Comparison of ENCODE assay signal across 26 cellular contexts in the genomic region with DNA sequence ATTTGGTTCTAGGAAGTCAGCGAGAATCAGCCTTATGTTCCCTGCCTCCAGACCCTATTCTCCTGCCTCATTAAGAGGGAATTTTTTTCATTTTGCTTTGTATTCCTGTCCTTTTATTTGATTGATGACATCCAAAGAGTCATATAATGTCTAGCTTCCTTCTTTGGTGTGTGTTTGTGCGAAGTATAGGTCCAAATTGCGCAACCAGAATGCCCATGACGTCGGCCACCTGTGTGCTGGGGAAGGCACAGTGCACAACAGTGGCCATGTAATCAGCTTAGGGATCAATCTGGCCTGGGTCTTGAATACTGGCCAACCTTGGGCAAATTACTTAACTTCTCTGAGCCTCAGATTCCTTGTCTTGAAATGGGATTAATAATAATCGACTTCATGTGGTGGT.
"Had no signal": no experiment of that assay in that cellular context is flagged by ENCODE, and none has a peak within 500 bp of the region (broad histone marks: within the 10 kb centered on the region; RNA-seq: fewer than 3 reads in every experiment).

No MANE protein-coding gene starts in this region.

- DNase-seq: activated CD4-positive, alpha-beta T cell treated with anti-CD3 and anti-CD28 coated beads for 4 hours; activated CD4-positive, alpha-beta T cell treated with anti-CD3 and anti-CD28 coated beads, Interleukin-2, amount 50 U/mL, for 4 hours; activated CD8-positive, alpha-beta memory T cell treated with anti-CD3 and anti-CD28 coated beads, Interleukin-2, amount 50 U/mL, for 4 hours; activated effector memory CD4-positive, alpha-beta T cell treated with anti-CD3 and anti-CD28 coated beads, Interleukin-2, amount 50 U/mL, for 16 hours; activated naive CD4-positive, alpha-beta T cell treated with anti-CD3 and anti-CD28 coated beads, Interleukin-2, amount 10 ng/mL, durations not matched to agents 7 days and 5 days; activated naive CD8-positive, alpha-beta T cell treated with anti-CD3 and anti-CD28 coated beads, Interleukin-2, amount 10 ng/mL, durations not matched to agents 7 days and 5 days; activated T-cell treated with anti-CD3 and anti-CD28 coated beads, Interleukin-2, amount 50 U/mL, for 1 hour; cerebellar nuclear complex; dorsolateral prefrontal cortex; effector memory CD4-positive, alpha-beta T cell; kidney glomerular epithelial cell; left lung; lower lobe of right lung; mesenchymal stem cell; natural killer cell; right cardiac atrium; spleen; stimulated activated CD4-positive, alpha-beta T cell treated with anti-CD3 and anti-CD28 coated beads, Interleukin-4, amount 100 ng/mL, for 1 hour; stimulated activated naive CD8-positive, alpha-beta T cell treated with anti-CD3 and anti-CD28 coated beads, Interleukin-15, Interleukin-2, amounts not matched to agents 100 U/mL and 50 U/mL, for 24 hours; testis; trophoblast cell; uterus had no signal

- H3K27ac ChIP-seq: ascending aorta, cardiac muscle cell, coronary artery, dorsolateral prefrontal cortex, left lung, lower lobe of right lung, neural progenitor cell, spleen, testis, uterus had no signal

- ATAC-seq: left lung; lower lobe of right lung; natural killer cell; right cardiac atrium; stimulated activated naive CD8-positive, alpha-beta T cell treated with anti-CD3 and anti-CD28 coated beads, Interleukin-15, Interleukin-2, amounts not matched to agents 100 U/mL and 50 U/mL, for 24 hours had no signal

- H3K9me3 ChIP-seq: ascending aorta, left lung, lower lobe of right lung, spleen, testis, uterus had no signal

- H3K4me1 ChIP-seq: ascending aorta, left lung, lower lobe of right lung, spleen, testis, uterus had no signal

- H3K36me3 ChIP-seq: ascending aorta, cardiac muscle cell, left lung, lower lobe of right lung, neural progenitor cell, uterus had no signal

- H3K4me3 ChIP-seq: ascending aorta, cardiac muscle cell, coronary artery, dorsolateral prefrontal cortex, left lung, lower lobe of right lung, neural progenitor cell, spleen, testis, uterus had no signal

- H3K27me3 ChIP-seq: ascending aorta, cardiac muscle cell, dorsolateral prefrontal cortex, left lung, neural progenitor cell, spleen, testis, uterus had no signal
